Comparison of ENCODE assay signal across 1 cellular context in the genomic region with DNA sequence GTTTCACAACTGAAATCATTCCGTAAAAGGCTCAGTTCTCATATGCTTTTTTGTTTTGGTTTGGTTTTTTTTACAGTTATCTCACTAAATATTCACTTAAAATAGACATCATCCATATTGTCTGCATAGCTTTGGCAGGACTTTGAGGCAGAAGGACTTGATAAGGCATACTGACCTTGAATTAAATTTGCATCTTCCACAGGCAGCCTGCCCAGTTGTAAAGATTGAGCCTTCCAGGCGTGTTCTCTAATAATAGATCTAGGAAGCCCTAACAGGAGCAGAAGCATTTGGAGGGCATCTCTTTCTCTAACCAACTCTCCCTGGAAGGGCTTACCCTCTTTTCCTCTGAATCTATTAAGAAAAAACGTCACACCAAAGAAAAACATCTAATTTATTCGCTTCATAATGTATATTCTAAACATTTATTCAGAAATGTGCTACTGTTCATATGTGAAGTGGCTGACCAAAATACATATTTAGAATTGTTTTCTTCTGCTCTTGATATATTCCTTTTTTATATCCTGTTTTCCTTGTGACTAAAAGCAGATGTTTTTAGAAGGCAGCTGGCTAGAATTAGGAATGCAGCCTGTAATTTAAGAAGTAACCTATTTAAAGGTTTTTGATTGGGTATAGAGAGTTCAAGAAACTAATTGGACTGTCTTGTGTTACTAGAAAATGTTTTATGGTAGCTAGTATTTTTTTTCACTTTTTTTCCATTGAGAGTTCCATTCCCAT.
TF ChIP-seq lines count a peak whose summit lies in the region.

No MANE protein-coding gene starts in this region.

TF ChIP-seq in HepG2, 621 proteins besides CTCF, POLR2A, EP300 and RAD21 (continued from another document):
- TF ChIP-seq, protein P1, sequence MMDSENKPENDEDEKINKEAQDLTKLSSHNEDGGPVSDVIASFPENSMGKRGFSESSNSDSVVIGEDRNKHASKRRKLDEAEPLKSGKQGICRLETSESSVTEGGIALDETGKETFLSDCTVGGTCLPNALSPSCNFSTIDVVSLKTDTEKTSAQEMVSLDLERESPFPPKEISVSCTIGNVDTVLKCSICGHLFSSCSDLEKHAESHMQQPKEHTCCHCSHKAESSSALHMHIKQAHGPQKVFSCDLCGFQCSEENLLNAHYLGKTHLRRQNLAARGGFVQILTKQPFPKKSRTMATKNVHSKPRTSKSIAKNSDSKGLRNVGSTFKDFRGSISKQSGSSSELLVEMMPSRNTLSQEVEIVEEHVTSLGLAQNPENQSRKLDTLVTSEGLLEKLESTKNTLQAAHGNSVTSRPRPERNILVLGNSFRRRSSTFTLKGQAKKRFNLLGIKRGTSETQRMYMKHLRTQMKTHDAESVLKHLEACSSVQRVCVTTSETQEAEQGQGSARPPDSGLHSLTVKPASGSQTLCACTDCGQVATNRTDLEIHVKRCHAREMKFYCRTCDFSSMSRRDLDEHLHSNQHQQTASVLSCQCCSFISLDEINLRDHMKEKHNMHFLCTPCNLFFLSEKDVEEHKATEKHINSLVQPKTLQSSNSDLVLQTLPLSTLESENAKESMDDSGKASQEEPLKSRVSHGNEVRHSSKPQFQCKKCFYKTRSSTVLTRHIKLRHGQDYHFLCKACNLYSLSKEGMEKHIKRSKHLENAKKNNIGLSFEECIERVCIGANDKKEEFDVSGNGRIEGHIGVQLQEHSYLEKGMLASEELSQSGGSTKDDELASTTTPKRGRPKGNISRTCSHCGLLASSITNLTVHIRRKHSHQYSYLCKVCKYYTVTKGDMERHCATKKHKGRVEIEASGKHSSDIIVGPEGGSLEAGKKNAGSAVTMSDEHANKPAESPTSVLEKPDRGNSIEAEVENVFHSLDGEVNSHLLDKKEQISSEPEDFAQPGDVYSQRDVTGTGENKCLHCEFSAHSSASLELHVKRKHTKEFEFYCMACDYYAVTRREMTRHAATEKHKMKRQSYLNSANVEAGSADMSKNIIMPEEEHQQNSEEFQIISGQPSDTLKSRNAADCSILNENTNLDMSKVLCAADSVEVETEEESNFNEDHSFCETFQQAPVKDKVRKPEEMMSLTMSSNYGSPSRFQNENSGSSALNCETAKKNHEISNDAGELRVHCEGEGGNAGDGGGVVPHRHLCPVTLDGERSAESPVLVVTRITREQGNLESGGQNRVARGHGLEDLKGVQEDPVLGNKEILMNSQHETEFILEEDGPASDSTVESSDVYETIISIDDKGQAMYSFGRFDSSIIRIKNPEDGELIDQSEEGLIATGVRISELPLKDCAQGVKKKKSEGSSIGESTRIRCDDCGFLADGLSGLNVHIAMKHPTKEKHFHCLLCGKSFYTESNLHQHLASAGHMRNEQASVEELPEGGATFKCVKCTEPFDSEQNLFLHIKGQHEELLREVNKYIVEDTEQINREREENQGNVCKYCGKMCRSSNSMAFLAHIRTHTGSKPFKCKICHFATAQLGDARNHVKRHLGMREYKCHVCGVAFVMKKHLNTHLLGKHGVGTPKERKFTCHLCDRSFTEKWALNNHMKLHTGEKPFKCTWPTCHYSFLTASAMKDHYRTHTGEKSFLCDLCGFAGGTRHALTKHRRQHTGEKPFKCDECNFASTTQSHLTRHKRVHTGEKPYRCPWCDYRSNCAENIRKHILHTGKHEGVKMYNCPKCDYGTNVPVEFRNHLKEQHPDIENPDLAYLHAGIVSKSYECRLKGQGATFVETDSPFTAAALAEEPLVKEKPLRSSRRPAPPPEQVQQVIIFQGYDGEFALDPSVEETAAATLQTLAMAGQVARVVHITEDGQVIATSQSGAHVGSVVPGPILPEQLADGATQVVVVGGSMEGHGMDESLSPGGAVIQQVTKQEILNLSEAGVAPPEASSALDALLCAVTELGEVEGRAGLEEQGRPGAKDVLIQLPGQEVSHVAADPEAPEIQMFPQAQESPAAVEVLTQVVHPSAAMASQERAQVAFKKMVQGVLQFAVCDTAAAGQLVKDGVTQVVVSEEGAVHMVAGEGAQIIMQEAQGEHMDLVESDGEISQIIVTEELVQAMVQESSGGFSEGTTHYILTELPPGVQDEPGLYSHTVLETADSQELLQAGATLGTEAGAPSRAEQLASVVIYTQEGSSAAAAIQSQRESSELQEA (CRISPR knock-in tag; IDR thresholded peaks at IDR 0.05; ENCODE audit: not compliant biosample characterization), result no peak
- TF ChIP-seq ZNF430 (CRISPR knock-in tag; IDR thresholded peaks at IDR 0.05), result no peak
- no peak for TF ChIP-seq KAT8 (CRISPR knock-in tag; IDR thresholded peaks at IDR 0.05)
- TF ChIP-seq, protein P2, sequence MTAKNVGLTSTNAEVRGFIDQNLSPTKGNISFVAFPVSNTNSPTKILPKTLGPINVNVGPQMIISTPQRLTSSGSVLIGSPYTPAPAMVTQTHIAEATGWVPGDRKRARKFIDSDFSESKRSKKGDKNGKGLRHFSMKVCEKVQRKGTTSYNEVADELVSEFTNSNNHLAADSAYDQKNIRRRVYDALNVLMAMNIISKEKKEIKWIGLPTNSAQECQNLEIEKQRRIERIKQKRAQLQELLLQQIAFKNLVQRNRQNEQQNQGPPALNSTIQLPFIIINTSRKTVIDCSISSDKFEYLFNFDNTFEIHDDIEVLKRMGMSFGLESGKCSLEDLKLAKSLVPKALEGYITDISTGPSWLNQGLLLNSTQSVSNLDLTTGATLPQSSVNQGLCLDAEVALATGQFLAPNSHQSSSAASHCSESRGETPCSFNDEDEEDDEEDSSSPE (CRISPR knock-in tag; IDR thresholded peaks at IDR 0.05), result no peak
- no peak for TF ChIP-seq AGO1 (IDR thresholded peaks at IDR 0.05; ENCODE audit: low read depth, low read length, poor library complexity, severe bottlenecking)
- TF ChIP-seq KMT2A (CRISPR knock-in tag; IDR thresholded peaks at IDR 0.05), result no peak
- TF ChIP-seq, protein P3, sequence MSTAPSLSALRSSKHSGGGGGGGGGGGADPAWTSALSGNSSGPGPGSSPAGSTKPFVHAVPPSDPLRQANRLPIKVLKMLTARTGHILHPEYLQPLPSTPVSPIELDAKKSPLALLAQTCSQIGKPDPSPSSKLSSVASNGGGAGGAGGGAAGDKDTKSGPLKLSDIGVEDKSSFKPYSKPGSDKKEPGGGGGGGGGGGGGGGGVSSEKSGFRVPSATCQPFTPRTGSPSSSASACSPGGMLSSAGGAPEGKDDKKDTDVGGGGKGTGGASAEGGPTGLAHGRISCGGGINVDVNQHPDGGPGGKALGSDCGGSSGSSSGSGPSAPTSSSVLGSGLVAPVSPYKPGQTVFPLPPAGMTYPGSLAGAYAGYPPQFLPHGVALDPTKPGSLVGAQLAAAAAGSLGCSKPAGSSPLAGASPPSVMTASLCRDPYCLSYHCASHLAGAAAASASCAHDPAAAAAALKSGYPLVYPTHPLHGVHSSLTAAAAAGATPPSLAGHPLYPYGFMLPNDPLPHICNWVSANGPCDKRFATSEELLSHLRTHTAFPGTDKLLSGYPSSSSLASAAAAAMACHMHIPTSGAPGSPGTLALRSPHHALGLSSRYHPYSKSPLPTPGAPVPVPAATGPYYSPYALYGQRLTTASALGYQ (CRISPR knock-in tag; IDR thresholded peaks at IDR 0.05), result no peak
- no peak for TF ChIP-seq ZNF180 (CRISPR knock-in tag; IDR thresholded peaks at IDR 0.05; ENCODE audit: borderline replicate concordance, low read depth)
- TF ChIP-seq U2AF2 (IDR thresholded peaks at IDR 0.05; ENCODE audit: low read depth, low read length), result no peak
